Comparison of ENCODE assay signal across 32 cellular contexts in genomic region chr2:80490964-80491363, GRCh38.
"Had no signal": no experiment of that assay in that cellular context is flagged by ENCODE, and none has a peak within 500 bp of the region (broad histone marks: within the 10 kb centered on the region; RNA-seq: fewer than 3 reads in every experiment).

No MANE protein-coding gene starts in this region.

- H3K27ac ChIP-seq: brain microvascular endothelial cell, cardiac muscle cell, Peyer's patch had no signal

- H3K4me3 Mint-ChIP-seq: activated CD4-positive, alpha-beta T cell treated with anti-CD3 and anti-CD28 coated beads, Interleukin-2, amount 10 ng/mL, durations not matched to agents 24 days and 14 days; activated CD8-positive, alpha-beta T cell treated with anti-CD3 and anti-CD28 coated beads for 36 hours; activated naive CD4-positive, alpha-beta T cell treated with anti-CD3 and anti-CD28 coated beads, Interleukin-2, amount 50 U/mL, for 24 hours; activated naive CD8-positive, alpha-beta T cell treated with anti-CD3 and anti-CD28 coated beads, Interleukin-2, amount 10 ng/mL, durations not matched to agents 7 days and 5 days; activated T-cell treated with anti-CD3 and anti-CD28 coated beads, Interleukin-2, amount 50 U/mL, for 72 hours; activated T-helper 17 cell treated with anti-CD3 and anti-CD28 coated beads, Interleukin-2, amount 50 U/mL, for 72 hours; central memory CD8-positive, alpha-beta T cell had no signal

- H3K27me3 Mint-ChIP-seq: activated CD4-positive, alpha-beta T cell treated with anti-CD3 and anti-CD28 coated beads, Interleukin-2, amount 10 ng/mL, durations not matched to agents 24 days and 14 days; activated CD8-positive, alpha-beta T cell treated with anti-CD3 and anti-CD28 coated beads for 36 hours; activated naive CD4-positive, alpha-beta T cell treated with anti-CD3 and anti-CD28 coated beads, Interleukin-2, amount 50 U/mL, for 24 hours; activated naive CD8-positive, alpha-beta T cell treated with anti-CD3 and anti-CD28 coated beads, Interleukin-2, amount 10 ng/mL, durations not matched to agents 7 days and 5 days; activated T-helper 17 cell treated with anti-CD3 and anti-CD28 coated beads, Interleukin-2, amount 50 U/mL, for 72 hours; central memory CD8-positive, alpha-beta T cell had no signal

- H3K4me1 Mint-ChIP-seq: activated CD4-positive, alpha-beta T cell treated with anti-CD3 and anti-CD28 coated beads, Interleukin-2, amount 10 ng/mL, durations not matched to agents 24 days and 14 days; activated naive CD4-positive, alpha-beta T cell treated with anti-CD3 and anti-CD28 coated beads, Interleukin-2, amount 50 U/mL, for 24 hours; activated naive CD8-positive, alpha-beta T cell treated with anti-CD3 and anti-CD28 coated beads, Interleukin-2, amount 10 ng/mL, durations not matched to agents 7 days and 5 days; activated T-helper 17 cell treated with anti-CD3 and anti-CD28 coated beads, Interleukin-2, amount 50 U/mL, for 72 hours; central memory CD8-positive, alpha-beta T cell had no signal

- H3K36me3 ChIP-seq: brain microvascular endothelial cell, cardiac muscle cell, Peyer's patch had no signal

- H3K4me3 ChIP-seq: cardiac muscle cell, Peyer's patch had no signal

- H3K27ac Mint-ChIP-seq: activated CD4-positive, alpha-beta T cell treated with anti-CD3 and anti-CD28 coated beads, Interleukin-2, amount 10 ng/mL, durations not matched to agents 24 days and 14 days; activated CD8-positive, alpha-beta T cell treated with anti-CD3 and anti-CD28 coated beads for 36 hours; activated naive CD4-positive, alpha-beta T cell treated with anti-CD3 and anti-CD28 coated beads, Interleukin-2, amount 50 U/mL, for 24 hours; activated naive CD8-positive, alpha-beta T cell treated with anti-CD3 and anti-CD28 coated beads, Interleukin-2, amount 10 ng/mL, durations not matched to agents 7 days and 5 days; activated T-cell treated with anti-CD3 and anti-CD28 coated beads, Interleukin-2, amount 50 U/mL, for 72 hours; activated T-helper 17 cell treated with anti-CD3 and anti-CD28 coated beads, Interleukin-2, amount 50 U/mL, for 72 hours had no signal

- H3K27me3 ChIP-seq: brain microvascular endothelial cell, cardiac muscle cell, Peyer's patch had no signal

- H3K9me3 Mint-ChIP-seq: activated CD8-positive, alpha-beta T cell treated with anti-CD3 and anti-CD28 coated beads for 36 hours; activated naive CD4-positive, alpha-beta T cell treated with anti-CD3 and anti-CD28 coated beads, Interleukin-2, amount 50 U/mL, for 24 hours; central memory CD8-positive, alpha-beta T cell had no signal

- H3K9me3 ChIP-seq: Peyer's patch had no signal

- ATAC-seq: activated CD8-positive, alpha-beta T cell treated with anti-CD3 and anti-CD28 coated beads for 36 hours; activated T-cell treated with anti-CD3 and anti-CD28 coated beads, Interleukin-2, amount 50 U/mL, for 72 hours; activated T-helper 17 cell treated with anti-CD3 and anti-CD28 coated beads, Interleukin-2, amount 50 U/mL, for 72 hours; PC-3; Right ventricle myocardium inferior had no signal

- H3K4me1 ChIP-seq: Peyer's patch had no signal

- DNase-seq: activated CD4-positive, alpha-beta T cell treated with anti-CD3 and anti-CD28 coated beads, Interleukin-2, amount 10 ng/mL, durations not matched to agents 24 days and 14 days; activated CD4-positive, alpha-beta T cell treated with anti-CD3 and anti-CD28 coated beads, Interleukin-2, amount 50 U/mL, for 4 hours; activated CD8-positive, alpha-beta T cell treated with anti-CD3 and anti-CD28 coated beads for 36 hours; activated effector memory CD4-positive, alpha-beta T cell treated with anti-CD3 and anti-CD28 coated beads, Interleukin-2, amount 50 U/mL, for 16 hours; activated naive CD4-positive, alpha-beta T cell; activated naive CD8-positive, alpha-beta T cell treated with anti-CD3 and anti-CD28 coated beads, Interleukin-2, amount 10 ng/mL, durations not matched to agents 7 days and 5 days; activated T-cell treated with anti-CD3 and anti-CD28 coated beads, Interleukin-2, amount 50 U/mL, for 1 hour; activated T-cell treated with anti-CD3 and anti-CD28 coated beads, Interleukin-2, amount 50 U/mL, for 72 hours; brain microvascular endothelial cell; Kasumi-1; KG1; MM.1S; MV-4-11; NCI-H1092; NCI-H1436 treated with DMSO at 0.1 percent for 48 hours; NCI-H1694 treated with DMSO at 0.1 percent for 48 hours; NCI-H2029 treated with DMSO at 0.1 percent for 48 hours; NCI-H2107; NCI-H2171; NCI-H510A; NCI-H526; NCI-H748 treated with DMSO at 0.1 percent for 48 hours; NK-92 treated with Interleukin-12 subunit alpha and Interleukin-12 subunit beta, amount 100 ng/mL, for 24 hours; PC-3; Peyer's patch; RPMI8226; SIG-M5 had no signal

- H3K36me3 Mint-ChIP-seq: activated naive CD4-positive, alpha-beta T cell treated with anti-CD3 and anti-CD28 coated beads, Interleukin-2, amount 50 U/mL, for 24 hours; activated naive CD8-positive, alpha-beta T cell treated with anti-CD3 and anti-CD28 coated beads, Interleukin-2, amount 10 ng/mL, durations not matched to agents 7 days and 5 days had no signal
